ENCODE assay signal across 21 cellular contexts in genomic region chr6:36776167-36776566, GRCh38.
DNase-seq lines count a peak whose midpoint lies in the region; ATAC-seq, FAIRE-seq and TF ChIP-seq lines count a peak whose summit lies in the region.
"Had no signal": no experiment of that assay in that cellular context is flagged by ENCODE, and none has a peak within 500 bp of the region (broad histone marks: within the 10 kb centered on the region; RNA-seq: fewer than 3 reads in every experiment).

No MANE protein-coding gene starts in this region.

- H3K27me3 Mint-ChIP-seq in T-helper 17 cell, result peaks cover 5% of the 10 kb centered on the region
- H3K27me3 Mint-ChIP-seq in neural progenitor cell (ENCODE audit: insufficient read depth, low read depth), result peaks cover 13% of the 10 kb centered on the region
- H3K27me3 Mint-ChIP-seq in stimulated activated naive B cell treated with anti-CD40 and anti-IgM and Interleukin-4, amounts not matched to agents 10 μg/mL and 1 μg/mL and 100 μg/mL, for 72 hours, result peaks cover 37 to 64% of the 10 kb centered on the region in 2 donors

- peak overlapping the region; percentile 81; the same call in 1 of the 2 replicates for H2BK15ac ChIP-seq in H1 (ENCODE audit: low read length)

- no peaks in the 10 kb centered on the region for H3K36me3 Mint-ChIP-seq in T-helper 17 cell (ENCODE audit: low read depth)
- H3K36me3 Mint-ChIP-seq in neural progenitor cell, result no peaks in the 10 kb centered on the region
- H3K36me3 Mint-ChIP-seq in stimulated activated naive B cell treated with anti-CD40 and anti-IgM and Interleukin-4, amounts not matched to agents 10 μg/mL and 1 μg/mL and 100 μg/mL, for 72 hours, result no peaks in the 10 kb centered on the region
- H3K36me3 Mint-ChIP-seq: CD4-positive, CD25-positive, alpha-beta regulatory T cell; CD8-positive, alpha-beta T cell had no signal

- H3K27ac ChIP-seq in H1 (ENCODE audit: low read depth, low read length) (no peak overlapping the region), neural progenitor cell (no peak overlapping the region)
- H3K27ac ChIP-seq: BLaER1, C4-2B had no signal

- H3K18ac ChIP-seq in H1 (ENCODE audit: extremely low read depth, low read length), result no peak overlapping the region; the same call in 1 of the 2 replicates

- H3K23ac ChIP-seq in H1 (ENCODE audit: insufficient read length), result no peak overlapping the region

- H3K9ac ChIP-seq in H1 (replicated peaks in 1 of 4; ENCODE audit: extremely low read depth in 1 of 4, low read depth in 3 of 4, low read length in 3 of 4), result no peak overlapping the region
- H3K9ac ChIP-seq in neural progenitor cell, result no peak overlapping the region
- H3K9ac ChIP-seq: BLaER1 had no signal

- no peak overlapping the region for H3K4ac ChIP-seq in H1 (replicated peaks; ENCODE audit: insufficient read length, low read depth, low read length)

- peaks cover 2% of the 10 kb centered on the region; the same call in 1 of the 2 replicates for H3K23me2 ChIP-seq in H1 (ENCODE audit: low read depth, low read length)

- no peak overlapping the region for H4K5ac ChIP-seq in H1 (ENCODE audit: insufficient read length, low read depth, low read length)

- H3K56ac ChIP-seq in H1 (replicated peaks; ENCODE audit: insufficient read length, low read depth, low read length), result no peak overlapping the region

- FAIRE-seq in H1 (lab: Jason Lieb, UNC), result no peak
- FAIRE-seq: GM12878, GM19239 had no signal

- H2BK120ac ChIP-seq in H1 (replicated peaks; ENCODE audit: low read depth, low read length), result no peak overlapping the region

- H4K20me1 ChIP-seq in H1 (replicated peaks in 1 of 2; ENCODE audit: control insufficient read depth in 1 of 2, insufficient read depth in 2 of 2, low read length in 2 of 2) (no peaks in the 10 kb centered on the region), neural progenitor cell (ENCODE audit: low read depth) (no peaks in the 10 kb centered on the region)

- H3K4me3 Mint-ChIP-seq in T-helper 17 cell (no peak overlapping the region), neural progenitor cell (peak overlapping the region; percentile 24)
- no peak overlapping the region for H3K4me3 Mint-ChIP-seq in stimulated activated naive B cell treated with anti-CD40 and anti-IgM and Interleukin-4, amounts not matched to agents 10 μg/mL and 1 μg/mL and 100 μg/mL, for 72 hours
- H3K4me3 Mint-ChIP-seq: B cell; CD4-positive, CD25-positive, alpha-beta regulatory T cell; CD8-positive, alpha-beta T cell had no signal

- no peak overlapping the region for H4K91ac ChIP-seq in H1 (replicated peaks; ENCODE audit: insufficient read length, low read length)

- ATAC-seq in T-helper 17 cell, result no peak
- ATAC-seq in GM21360 (IDR thresholded peaks at IDR 0.05; ENCODE audit: unreplicated experiment), result no peak
- ATAC-seq in stimulated activated naive B cell treated with anti-CD40 and anti-IgM and Interleukin-4, amounts not matched to agents 10 μg/mL and 1 μg/mL and 100 μg/mL, for 72 hours (replicated peaks), result no peak
- ATAC-seq: CD8-positive, alpha-beta T cell; GM12878 had no signal

- CTCF ChIA-PET in H1 (lab: Charles Lee; ENCODE audit: partially characterized antibody), result interaction anchor here (0.6 to 13.6 kb wide), 14 partner anchors 8 to 437 kb away, joined by 3 to 293 read pairs (median 5); partner anchors contain the start of gene C6orf89

- TF ChIP-seq POLR2A in H1 (IDR thresholded peaks at IDR 0.05; ENCODE audit: control extremely low read depth in 1 of 2, low read depth in 2 of 2, low read length in 2 of 2), result no peak

- DNase-seq in T-helper 17 cell (no peak), H1 (ENCODE audit: low read depth in 1 of 2, low spot score in 2 of 2) (no peak), neural progenitor cell (ENCODE audit: low spot score) (no peak), pons (ENCODE audit: low spot score) (no peak), OCI-M1 (lab: John Stamatoyannopoulos, UW) (no peak)
- no peak for DNase-seq in stimulated activated naive B cell treated with anti-CD40 and anti-IgM and Interleukin-4, amounts not matched to agents 10 μg/mL and 1 μg/mL and 100 μg/mL, for 72 hours
- DNase-seq: Caco-2; CD4-positive, CD25-positive, alpha-beta regulatory T cell; CD8-positive, alpha-beta T cell; DMS153; EL; GDM1; GOT3; H7; HCEC 1CT had no signal

- no peaks in the 10 kb centered on the region for H3K79me1 ChIP-seq in H1 (ENCODE audit: low read depth, low read length)

- no peak for TF ChIP-seq EP300 in H1 (IDR thresholded peaks at IDR 0.05; ENCODE audit: borderline replicate concordance in 1 of 2, low read depth in 2 of 2, low read length in 2 of 2)

- H2BK12ac ChIP-seq in H1 (ENCODE audit: low read depth, low read length), result peak overlapping the region; percentile 94; the same call in 1 of the 2 replicates

- TF ChIP-seq RAD21 in H1 (IDR thresholded peaks at IDR 0.05 in 1 of 2, conservative IDR thresholded peaks at IDR 0.05 in 1 of 2; ENCODE audit: low read depth in 2 of 2, low read length in 2 of 2), result no peak

- H3K27me3 ChIP-seq in H1 (replicated peaks in 1 of 4; ENCODE audit: control insufficient read depth in 3 of 4, extremely low read depth in 1 of 4, insufficient read depth in 3 of 4, low read length in 3 of 4) (peaks cover 0 to 4% (median 1%) of the 10 kb centered on the region in 4 experiments; a peak in 3 of 7 replicates), neural progenitor cell (peaks cover 21% of the 10 kb centered on the region)

- no peaks in the 10 kb centered on the region for H3K36me3 ChIP-seq in H1 (ENCODE audit: control insufficient read depth in 2 of 4, insufficient read depth in 4 of 4, low read length in 3 of 4)
- no peaks in the 10 kb centered on the region for H3K36me3 ChIP-seq in neural progenitor cell
- H3K36me3 ChIP-seq: BLaER1 had no signal

- H3K79me2 ChIP-seq in H1 (ENCODE audit: control insufficient read depth in 1 of 2, insufficient read depth in 2 of 2, low read length in 2 of 2), result no peaks in the 10 kb centered on the region
- H3K79me2 ChIP-seq in neural progenitor cell (ENCODE audit: low read depth), result no peaks in the 10 kb centered on the region

- H3K9me3 Mint-ChIP-seq in neural progenitor cell, result no peaks in the 10 kb centered on the region
- H3K9me3 Mint-ChIP-seq in stimulated activated naive B cell treated with anti-CD40 and anti-IgM and Interleukin-4, amounts not matched to agents 10 μg/mL and 1 μg/mL and 100 μg/mL, for 72 hours, result no peaks in the 10 kb centered on the region
- H3K9me3 Mint-ChIP-seq: CD4-positive, CD25-positive, alpha-beta regulatory T cell; CD8-positive, alpha-beta T cell had no signal

- H3K4me1 ChIP-seq in H1 (replicated peaks in 1 of 4; ENCODE audit: control insufficient read depth in 3 of 4, insufficient read depth in 4 of 4, low read length in 3 of 4) (peaks cover 4 to 26% (median 20%) of the 10 kb centered on the region in 4 experiments), neural progenitor cell (peaks cover 31% of the 10 kb centered on the region)

- no peak overlapping the region for H3K4me3 ChIP-seq in H1 (ENCODE audit: extremely low read depth in 1 of 4, insufficient read depth in 2 of 4, low read depth in 3 of 4, low read length in 4 of 4)
- H3K4me3 ChIP-seq in neural progenitor cell, result no peak overlapping the region
- H3K4me3 ChIP-seq: BLaER1, GM12878 had no signal

- 84% methylated on average over 5 of the region's 5 CpGs; no CpG with 5 or more reads in 1 of the 2 experiments for WGBS in H1 (ENCODE audit: extremely low coverage in 1 of 2, insufficient coverage in 1 of 2, insufficient read length in 1 of 2, insufficient replicate concordance in 2 of 2, low coverage in 1 of 2, low lambda C conversion rate in 2 of 2, missing lambda C conversion rate in 1 of 2), 2 experiments

- no peak overlapping the region for H3K14ac ChIP-seq in H1 (ENCODE audit: insufficient read length)

- peaks cover 9% of the 10 kb centered on the region for H3F3A ChIP-seq in neural progenitor cell (ENCODE audit: low read depth)

- H3K4me1 Mint-ChIP-seq in T-helper 17 cell (peaks cover 19% of the 10 kb centered on the region), neural progenitor cell (peaks cover 43% of the 10 kb centered on the region)
- H3K4me1 Mint-ChIP-seq in stimulated activated naive B cell treated with anti-CD40 and anti-IgM and Interleukin-4, amounts not matched to agents 10 μg/mL and 1 μg/mL and 100 μg/mL, for 72 hours, result peaks cover 9 to 29% of the 10 kb centered on the region in 2 donors

- H3K9me3 ChIP-seq in T-helper 17 cell (ENCODE audit: control insufficient read depth, low read length, poor library complexity, severe bottlenecking) (no peaks in the 10 kb centered on the region), H1 (ENCODE audit: insufficient read depth in 2 of 2, low read depth in 1 of 2, low read length in 1 of 2) (no peaks in the 10 kb centered on the region), neural progenitor cell (ENCODE audit: low read depth) (no peaks in the 10 kb centered on the region)
- H3K9me3 ChIP-seq: BLaER1, Caco-2 had no signal

- H4K8ac ChIP-seq in H1 (ENCODE audit: extremely low read depth, insufficient read depth, low read length), result no peak overlapping the region

- H3K27ac Mint-ChIP-seq in T-helper 17 cell (peak overlapping the region; percentile 71), neural progenitor cell (no peak overlapping the region)
- H3K27ac Mint-ChIP-seq in stimulated activated naive B cell treated with anti-CD40 and anti-IgM and Interleukin-4, amounts not matched to agents 10 μg/mL and 1 μg/mL and 100 μg/mL, for 72 hours, result no peak overlapping the region
- H3K27ac Mint-ChIP-seq: B cell; CD8-positive, alpha-beta T cell had no signal

- H3K4me2 ChIP-seq in H1 (ENCODE audit: insufficient read depth in 1 of 2, low read depth in 2 of 2, low read length in 2 of 2) (no peak overlapping the region), neural progenitor cell (no peak overlapping the region)
- H3K4me2 ChIP-seq: BLaER1 had no signal

- H2AFZ ChIP-seq in H1 (ENCODE audit: low read length) (no peak overlapping the region), neural progenitor cell (replicated peaks) (no peak overlapping the region)

- no peak overlapping the region for H2BK5ac ChIP-seq in H1 (ENCODE audit: low read depth, low read length)

- H2AK5ac ChIP-seq in H1 (ENCODE audit: low read depth, low read length), result 0 out of 2 replicates have a peak overlapping the region, but pooled peaks have one; percentile 31

- 0 out of 2 replicates have a peak overlapping the region, but pooled peaks have one; percentile 72 for H2BK20ac ChIP-seq in H1 (ENCODE audit: low read length)

- TF ChIP-seq CTCF in H1 (IDR thresholded peaks at IDR 0.05; ENCODE audit: control extremely low read depth in 1 of 3, insufficient read depth in 1 of 3, low read depth in 1 of 3, low read length in 3 of 3), result no peak
- TF ChIP-seq CTCF in neural progenitor cell (IDR thresholded peaks at IDR 0.05), result no peak

- POLR2A ChIA-PET in H1 (lab: Charles Lee; ENCODE audit: partially characterized antibody), result interaction anchor here (0.6 to 1.7 kb wide), 5 partner anchors 68 to 99 kb away, joined by 3 to 6 read pairs (median 4); partner anchors contain the start of gene PPIL1

TF ChIP-seq in H1, 55 proteins besides CTCF, POLR2A, EP300 and RAD21 (continues in another document):
- TF ChIP-seq NRF1 (IDR thresholded peaks at IDR 0.05; ENCODE audit: low read depth, low read length) (no peak), HDAC6 (IDR thresholded peaks at IDR 0.05; ENCODE audit: low read depth, low read length) (no peak), YY1 (IDR thresholded peaks at IDR 0.05; ENCODE audit: low read depth, low read length) (no peak), JUN (IDR thresholded peaks at IDR 0.05; ENCODE audit: low read depth, low read length) (no peak), GTF2F1 (IDR thresholded peaks at IDR 0.05; ENCODE audit: borderline replicate concordance, low read depth, low read length) (no peak)
